ENCODE assay signal across 9 cellular contexts in the genomic region with DNA sequence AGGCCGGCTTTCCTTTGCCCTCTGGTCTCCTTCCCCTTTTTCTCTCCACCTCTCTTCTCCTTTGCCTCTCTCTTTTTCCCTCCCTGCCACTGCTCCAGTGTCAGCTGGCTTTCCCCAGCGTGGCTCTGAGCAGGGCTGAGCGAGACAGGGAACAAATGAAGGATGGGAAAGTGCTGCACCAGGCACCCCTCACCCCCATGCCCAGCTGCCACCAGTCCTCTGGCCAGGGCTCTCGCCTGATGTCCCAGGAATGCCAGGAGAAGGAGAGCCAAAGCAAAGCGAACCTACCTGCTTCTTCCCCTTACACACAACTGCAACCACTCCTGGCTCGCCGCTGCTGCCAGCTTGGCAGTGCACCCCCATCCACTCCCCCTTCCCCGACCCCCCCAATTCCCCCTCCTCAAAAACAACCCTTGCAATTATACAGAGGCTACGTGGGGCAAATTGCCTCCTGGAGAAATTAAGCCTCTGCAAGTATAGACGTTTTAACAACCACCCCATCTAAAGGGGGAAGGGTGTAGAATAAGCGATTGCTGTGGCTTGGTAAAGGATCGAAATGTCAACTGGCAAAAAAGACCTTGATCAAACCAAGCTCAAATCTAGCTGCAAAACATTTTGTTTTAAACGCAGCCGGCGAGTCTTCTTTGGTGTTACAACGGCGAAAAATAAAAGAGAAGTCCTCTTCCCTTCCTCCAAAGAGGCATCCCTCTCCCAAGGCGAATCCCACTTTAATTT. TPM values are rescaled to one million over a fixed set of nuclear protein-coding genes. Genes with fewer than 3 reads are reported as not detected.
DNase-seq lines count a peak whose midpoint lies in the region; ATAC-seq and TF ChIP-seq lines count a peak whose summit lies in the region.
"Had no signal": no experiment of that assay in that cellular context is flagged by ENCODE, and none has a peak within 500 bp of the region (broad histone marks: within the 10 kb centered on the region; RNA-seq: fewer than 3 reads in every experiment).

No MANE protein-coding gene starts in this region.

- H3K27ac Mint-ChIP-seq in activated CD8-positive, alpha-beta memory T cell treated with anti-CD3 and anti-CD28 coated beads, Interleukin-2, amount 10 ng/mL, durations not matched to agents 7 days and 5 days: peak overlapping the region; percentile 98
- peak overlapping the region; percentile 100 for H3K27ac Mint-ChIP-seq in activated CD4-positive, alpha-beta memory T cell treated with anti-CD3 and anti-CD28 coated beads, Interleukin-2, amount 10 ng/mL, durations not matched to agents 7 days and 5 days

- H3K36me3 Mint-ChIP-seq in activated CD8-positive, alpha-beta memory T cell treated with anti-CD3 and anti-CD28 coated beads, Interleukin-2, amount 10 ng/mL, durations not matched to agents 7 days and 5 days: peaks cover 37% of the 10 kb centered on the region
- H3K36me3 Mint-ChIP-seq in activated CD4-positive, alpha-beta memory T cell treated with anti-CD3 and anti-CD28 coated beads, Interleukin-2, amount 10 ng/mL, durations not matched to agents 7 days and 5 days (ENCODE audit: low read depth): peaks cover 61% of the 10 kb centered on the region

- peaks cover 46% of the 10 kb centered on the region for H3K4me1 Mint-ChIP-seq in activated CD8-positive, alpha-beta memory T cell treated with anti-CD3 and anti-CD28 coated beads, Interleukin-2, amount 10 ng/mL, durations not matched to agents 7 days and 5 days
- H3K4me1 Mint-ChIP-seq in activated CD4-positive, alpha-beta memory T cell treated with anti-CD3 and anti-CD28 coated beads, Interleukin-2, amount 10 ng/mL, durations not matched to agents 7 days and 5 days: peaks cover 49% of the 10 kb centered on the region

- no peak for ATAC-seq in activated CD8-positive, alpha-beta memory T cell treated with anti-CD3 and anti-CD28 coated beads, Interleukin-2, amount 10 ng/mL, durations not matched to agents 7 days and 5 days
- ATAC-seq in GM19035 (IDR thresholded peaks at IDR 0.05; ENCODE audit: unreplicated experiment): no peak

- CTCF ChIA-PET in activated CD8-positive, alpha-beta memory T cell treated with anti-CD3 and anti-CD28 coated beads, Interleukin-2, amount 10 ng/mL, durations not matched to agents 7 days and 5 days (lab: Charles Lee): interaction anchor here (0.7 to 14.3 kb wide), 15 partner anchors 10 to 1131 kb away, joined by 3 to 395 read pairs (median 4); no protein-coding TSS in a partner anchor
- CTCF ChIA-PET in activated CD4-positive, alpha-beta memory T cell treated with anti-CD3 and anti-CD28 coated beads, Interleukin-2, amount 10 ng/mL, durations not matched to agents 7 days and 5 days (lab: Charles Lee): interaction anchor here (0.7 to 11.1 kb wide), 10 partner anchors 23 to 1649 kb away, joined by 3 to 214 read pairs (median 17); no protein-coding TSS in a partner anchor

- H3K27me3 ChIP-seq in suprapubic skin: peaks cover 36% of the 10 kb centered on the region

- H3K4me3 ChIP-seq in iPS-11a (ENCODE audit: low read depth, low read length): peak overlapping the region; percentile 73
- peak overlapping the region; percentile 84 for H3K4me3 ChIP-seq in suprapubic skin

- POLR2A ChIA-PET in activated CD4-positive, alpha-beta memory T cell treated with anti-CD3 and anti-CD28 coated beads, Interleukin-2, amount 10 ng/mL, durations not matched to agents 7 days and 5 days (lab: Charles Lee): interaction anchor here (0.6 to 24.6 kb wide), 17 partner anchors 7 to 1810 kb away, joined by 3 to 1689 read pairs (median 7); no protein-coding TSS in a partner anchor

- H3K27me3 Mint-ChIP-seq in activated CD8-positive, alpha-beta memory T cell treated with anti-CD3 and anti-CD28 coated beads, Interleukin-2, amount 10 ng/mL, durations not matched to agents 7 days and 5 days: peaks cover 2% of the 10 kb centered on the region
- no peaks in the 10 kb centered on the region for H3K27me3 Mint-ChIP-seq in activated CD4-positive, alpha-beta memory T cell treated with anti-CD3 and anti-CD28 coated beads, Interleukin-2, amount 10 ng/mL, durations not matched to agents 7 days and 5 days

- H3K4me3 Mint-ChIP-seq in activated CD8-positive, alpha-beta memory T cell treated with anti-CD3 and anti-CD28 coated beads, Interleukin-2, amount 10 ng/mL, durations not matched to agents 7 days and 5 days: peak overlapping the region; percentile 96
- peak overlapping the region; percentile 99 for H3K4me3 Mint-ChIP-seq in activated CD4-positive, alpha-beta memory T cell treated with anti-CD3 and anti-CD28 coated beads, Interleukin-2, amount 10 ng/mL, durations not matched to agents 7 days and 5 days

- no peaks in the 10 kb centered on the region for H3K9me3 Mint-ChIP-seq in activated CD8-positive, alpha-beta memory T cell treated with anti-CD3 and anti-CD28 coated beads, Interleukin-2, amount 10 ng/mL, durations not matched to agents 7 days and 5 days (ENCODE audit: low read depth)
- H3K9me3 Mint-ChIP-seq in activated CD4-positive, alpha-beta memory T cell treated with anti-CD3 and anti-CD28 coated beads, Interleukin-2, amount 10 ng/mL, durations not matched to agents 7 days and 5 days: no peaks in the 10 kb centered on the region

- no peak for TF ChIP-seq EP300 in suprapubic skin (IDR thresholded peaks at IDR 0.05)

- TF ChIP-seq POLR2A in suprapubic skin (IDR thresholded peaks at IDR 0.05): no peak

- no peaks in the 10 kb centered on the region for H3K9me3 ChIP-seq in suprapubic skin

- peak overlapping the region; percentile 90 for H3K27ac ChIP-seq in suprapubic skin

- 11% methylated on average over 17 of the region's 18 CpGs for WGBS in suprapubic skin

- DNase-seq in activated CD8-positive, alpha-beta memory T cell treated with anti-CD3 and anti-CD28 coated beads, Interleukin-2, amount 10 ng/mL, durations not matched to agents 7 days and 5 days: peak; percentile 45
- no peak for DNase-seq in activated CD8-positive, alpha-beta memory T cell treated with anti-CD3 and anti-CD28 coated beads, Interleukin-2, amount 50 U/mL, for 48 hours
- DNase-seq in activated CD4-positive, alpha-beta memory T cell treated with anti-CD3 and anti-CD28 coated beads, Interleukin-2, amount 10 ng/mL, durations not matched to agents 7 days and 5 days: no peak
- DNase-seq in suprapubic skin (ENCODE audit: low spot score in 2 of 2) (peak in 1 of 2 donors; percentile 56), glomerular visceral epithelial cell (ENCODE audit: extremely low spot score) (no peak)
- DNase-seq in effector CD8-positive, alpha-beta T cell (lab: John Stamatoyannopoulos, UW): no peak
- DNase-seq: amygdala had no signal

- H3K4me1 ChIP-seq in suprapubic skin: peaks cover 75% of the 10 kb centered on the region

- TF ChIP-seq CTCF in suprapubic skin (IDR thresholded peaks at IDR 0.05): no peak

- no peaks in the 10 kb centered on the region for H3K36me3 ChIP-seq in suprapubic skin

RNA-seq across cellular contexts. Expression of gene BCL11B, which starts 3.1 kb away (rescaled TPM):
- 10 to 100 TPM; 53.0 to 66.2 TPM for total RNA-seq in activated CD8-positive, alpha-beta memory T cell treated with anti-CD3 and anti-CD28 coated beads, Interleukin-2, amount 10 ng/mL, durations not matched to agents 7 days and 5 days
- 10 to 100 TPM; 81.7 to 82.0 TPM for total RNA-seq in activated CD4-positive, alpha-beta memory T cell treated with anti-CD3 and anti-CD28 coated beads, Interleukin-2, amount 10 ng/mL, durations not matched to agents 7 days and 5 days
- 10 to 100 TPM; 35.9 to 53.8 (median 47.5) TPM for total RNA-seq in suprapubic skin
